8 cellular contexts compared by ENCODE assay signal in the genomic region with DNA sequence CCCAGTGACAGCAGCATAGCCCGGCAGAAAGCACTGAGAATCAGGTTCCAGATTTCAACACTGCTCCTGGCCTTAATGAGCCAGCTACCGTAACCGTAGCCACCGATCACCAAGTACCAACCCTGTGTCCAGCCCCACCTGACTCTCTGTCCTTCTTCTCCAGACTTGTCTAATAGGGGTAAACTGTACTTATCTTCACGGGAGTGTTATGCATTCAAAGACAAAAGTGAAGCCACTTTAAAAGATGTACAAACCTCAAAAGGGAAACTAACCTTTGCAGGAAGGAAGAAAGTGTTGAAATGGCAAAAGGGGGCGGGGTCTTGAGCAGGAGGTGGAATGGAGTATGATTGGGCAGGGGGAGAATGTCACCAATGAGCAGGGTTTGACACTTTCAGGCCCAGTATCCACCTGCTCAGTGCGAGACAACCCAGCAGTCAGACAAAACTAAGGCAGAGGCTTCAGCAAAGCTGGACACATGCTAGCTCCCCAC.
A peak's percentile ranks its signal among the peaks of the same experiment; 100 is the strongest.
DNase-seq lines count a peak whose midpoint lies in the region; ATAC-seq and TF ChIP-seq lines count a peak whose summit lies in the region.

No MANE protein-coding gene starts in this region.

- no peak overlapping the region for H2AFZ ChIP-seq in GM23338

- WGBS in heart left ventricle, 4 donors: 81 to 85% (median 83%) methylated on average over 7 of the region's 7 CpGs

- TF ChIP-seq CTCF in heart left ventricle (IDR thresholded peaks at IDR 0.05) (no peak), GM23338 (conservative IDR thresholded peaks at IDR 0.05; ENCODE audit: low read depth in 2 of 2) (no peak)

- H3K79me2 ChIP-seq in GM23338 (replicated peaks; ENCODE audit: insufficient read depth): no peaks in the 10 kb centered on the region

- intact Hi-C loops in heart left ventricle (cut with DNase I) (no loop called here), Right ventricle myocardium inferior (cut with DNase I) (loop anchor here (5.0 kb wide), 1 partner anchor 174 kb away; no protein-coding TSS in a partner anchor)

- no peaks in the 10 kb centered on the region for H3F3A ChIP-seq in GM23338 (replicated peaks; ENCODE audit: low read depth)

- H3K27ac ChIP-seq in heart left ventricle (peak overlapping the region in 5 of 12 donors; percentile 3 to 78 (median 26)), GM23338 (ENCODE audit: low read depth) (no peak overlapping the region)

- POLR2A ChIA-PET in activated naive CD8-positive, alpha-beta T cell treated with anti-CD3 and anti-CD28 coated beads, Interleukin-2, amount 10 ng/mL, durations not matched to agents 7 days and 5 days (lab: Charles Lee): interaction anchor here (0.6 to 2.1 kb wide), 4 partner anchors 12 to 224 kb away, joined by 3 to 11 read pairs (median 5); no protein-coding TSS in a partner anchor

- no peaks in the 10 kb centered on the region for H3K9me2 ChIP-seq in GM23338 (ENCODE audit: insufficient read depth)

- H4K20me1 ChIP-seq in GM23338 (replicated peaks; ENCODE audit: insufficient read depth): no peaks in the 10 kb centered on the region; the same call in 1 of the 2 replicates

- peak overlapping the region; percentile 90 for H3K27ac Mint-ChIP-seq in activated naive CD8-positive, alpha-beta T cell treated with anti-CD3 and anti-CD28 coated beads, Interleukin-2, amount 10 ng/mL, durations not matched to agents 7 days and 5 days
- no peak overlapping the region for H3K27ac Mint-ChIP-seq in GM23338

- H3K4me1 ChIP-seq in heart left ventricle (peaks cover 0 to 82% (median 9%) of the 10 kb centered on the region in 12 donors), GM23338 (ENCODE audit: insufficient read depth) (peaks cover 10% of the 10 kb centered on the region)

- TF ChIP-seq POLR2A in heart left ventricle (IDR thresholded peaks at IDR 0.05): no peak

- peaks cover 15% of the 10 kb centered on the region for H3K36me3 Mint-ChIP-seq in activated naive CD8-positive, alpha-beta T cell treated with anti-CD3 and anti-CD28 coated beads, Interleukin-2, amount 10 ng/mL, durations not matched to agents 7 days and 5 days
- no peaks in the 10 kb centered on the region; the same call in 2 of the 3 replicates for H3K36me3 Mint-ChIP-seq in GM23338 (ENCODE audit: low read depth)

- no peaks in the 10 kb centered on the region for H3K36me3 ChIP-seq in heart left ventricle
- no peaks in the 10 kb centered on the region for H3K36me3 ChIP-seq in GM23338 (ENCODE audit: insufficient read depth)

- ATAC-seq in heart left ventricle (peak in 3 of 4 donors; percentile 18 to 49 (median 31)), Right ventricle myocardium inferior (no peak), GM23338 (no peak)
- peak; percentile 90 for ATAC-seq in activated naive CD8-positive, alpha-beta T cell treated with anti-CD3 and anti-CD28 coated beads, Interleukin-2, amount 10 ng/mL, durations not matched to agents 7 days and 5 days (ENCODE audit: low read depth)

- no peaks in the 10 kb centered on the region for H3K27me3 ChIP-seq in heart left ventricle
- no peaks in the 10 kb centered on the region for H3K27me3 ChIP-seq in GM23338 (ENCODE audit: insufficient read depth)

- no peaks in the 10 kb centered on the region for H3K9me3 ChIP-seq in heart left ventricle

- no peaks in the 10 kb centered on the region for H3K9me3 Mint-ChIP-seq in activated naive CD8-positive, alpha-beta T cell treated with anti-CD3 and anti-CD28 coated beads, Interleukin-2, amount 10 ng/mL, durations not matched to agents 7 days and 5 days
- H3K9me3 Mint-ChIP-seq in GM23338: no peaks in the 10 kb centered on the region

- H3K4me1 Mint-ChIP-seq in activated naive CD8-positive, alpha-beta T cell treated with anti-CD3 and anti-CD28 coated beads, Interleukin-2, amount 10 ng/mL, durations not matched to agents 7 days and 5 days: peaks cover 71% of the 10 kb centered on the region
- peaks cover 5% of the 10 kb centered on the region for H3K4me1 Mint-ChIP-seq in GM23338

- peak overlapping the region in 1 of 12 donors; percentile 38 for H3K4me3 ChIP-seq in heart left ventricle
- H3K4me3 ChIP-seq in GM23338: no peak overlapping the region

- no peaks in the 10 kb centered on the region for H3K27me3 Mint-ChIP-seq in activated naive CD8-positive, alpha-beta T cell treated with anti-CD3 and anti-CD28 coated beads, Interleukin-2, amount 10 ng/mL, durations not matched to agents 7 days and 5 days
- peaks cover 2% of the 10 kb centered on the region for H3K27me3 Mint-ChIP-seq in GM23338 (ENCODE audit: insufficient read depth, low read depth, poor library complexity)

- no peak overlapping the region for H3K4me2 ChIP-seq in GM23338

- DNase-seq in heart left ventricle (no peak), Right ventricle myocardium inferior (ENCODE audit: missing footprints) (no peak), SKM-1 (lab: John Stamatoyannopoulos, UW; ENCODE audit: unreplicated experiment) (peak; percentile 25), T1000 (lab: John Stamatoyannopoulos, UW) (no peak), globus pallidus (ENCODE audit: low spot score) (no peak), GM23338 (ENCODE audit: low spot score) (no peak)
- peak; percentile 58 for DNase-seq in activated naive CD8-positive, alpha-beta T cell treated with anti-CD3 and anti-CD28 coated beads, Interleukin-2, amount 10 ng/mL, durations not matched to agents 7 days and 5 days
- DNase-seq in stimulated activated CD8-positive, alpha-beta memory T cell treated with anti-CD3 and anti-CD28 coated beads, Interleukin-12 subunit alpha, Interleukin-12 subunit beta, amount 100 ng/mL, for 4 hours (ENCODE audit: low read depth): peak; percentile 49

- peak overlapping the region; percentile 73 for H3K4me3 Mint-ChIP-seq in activated naive CD8-positive, alpha-beta T cell treated with anti-CD3 and anti-CD28 coated beads, Interleukin-2, amount 10 ng/mL, durations not matched to agents 7 days and 5 days
- H3K4me3 Mint-ChIP-seq in GM23338: no peak overlapping the region

TF ChIP-seq in GM23338, 12 proteins besides CTCF, POLR2A, EP300 and RAD21 (continues in another document):
- TF ChIP-seq CREB1 (CRISPR knock-in tag; IDR thresholded peaks at IDR 0.05; ENCODE audit: low read depth) (no peak), ZNF114 (CRISPR knock-in tag; IDR thresholded peaks at IDR 0.05) (no peak), STAT1 (IDR thresholded peaks at IDR 0.05; ENCODE audit: unreplicated experiment) (no peak), EZH2 (IDR thresholded peaks at IDR 0.05; ENCODE audit: low read depth, unreplicated experiment) (no peak)
- TF ChIP-seq, protein P1, sequence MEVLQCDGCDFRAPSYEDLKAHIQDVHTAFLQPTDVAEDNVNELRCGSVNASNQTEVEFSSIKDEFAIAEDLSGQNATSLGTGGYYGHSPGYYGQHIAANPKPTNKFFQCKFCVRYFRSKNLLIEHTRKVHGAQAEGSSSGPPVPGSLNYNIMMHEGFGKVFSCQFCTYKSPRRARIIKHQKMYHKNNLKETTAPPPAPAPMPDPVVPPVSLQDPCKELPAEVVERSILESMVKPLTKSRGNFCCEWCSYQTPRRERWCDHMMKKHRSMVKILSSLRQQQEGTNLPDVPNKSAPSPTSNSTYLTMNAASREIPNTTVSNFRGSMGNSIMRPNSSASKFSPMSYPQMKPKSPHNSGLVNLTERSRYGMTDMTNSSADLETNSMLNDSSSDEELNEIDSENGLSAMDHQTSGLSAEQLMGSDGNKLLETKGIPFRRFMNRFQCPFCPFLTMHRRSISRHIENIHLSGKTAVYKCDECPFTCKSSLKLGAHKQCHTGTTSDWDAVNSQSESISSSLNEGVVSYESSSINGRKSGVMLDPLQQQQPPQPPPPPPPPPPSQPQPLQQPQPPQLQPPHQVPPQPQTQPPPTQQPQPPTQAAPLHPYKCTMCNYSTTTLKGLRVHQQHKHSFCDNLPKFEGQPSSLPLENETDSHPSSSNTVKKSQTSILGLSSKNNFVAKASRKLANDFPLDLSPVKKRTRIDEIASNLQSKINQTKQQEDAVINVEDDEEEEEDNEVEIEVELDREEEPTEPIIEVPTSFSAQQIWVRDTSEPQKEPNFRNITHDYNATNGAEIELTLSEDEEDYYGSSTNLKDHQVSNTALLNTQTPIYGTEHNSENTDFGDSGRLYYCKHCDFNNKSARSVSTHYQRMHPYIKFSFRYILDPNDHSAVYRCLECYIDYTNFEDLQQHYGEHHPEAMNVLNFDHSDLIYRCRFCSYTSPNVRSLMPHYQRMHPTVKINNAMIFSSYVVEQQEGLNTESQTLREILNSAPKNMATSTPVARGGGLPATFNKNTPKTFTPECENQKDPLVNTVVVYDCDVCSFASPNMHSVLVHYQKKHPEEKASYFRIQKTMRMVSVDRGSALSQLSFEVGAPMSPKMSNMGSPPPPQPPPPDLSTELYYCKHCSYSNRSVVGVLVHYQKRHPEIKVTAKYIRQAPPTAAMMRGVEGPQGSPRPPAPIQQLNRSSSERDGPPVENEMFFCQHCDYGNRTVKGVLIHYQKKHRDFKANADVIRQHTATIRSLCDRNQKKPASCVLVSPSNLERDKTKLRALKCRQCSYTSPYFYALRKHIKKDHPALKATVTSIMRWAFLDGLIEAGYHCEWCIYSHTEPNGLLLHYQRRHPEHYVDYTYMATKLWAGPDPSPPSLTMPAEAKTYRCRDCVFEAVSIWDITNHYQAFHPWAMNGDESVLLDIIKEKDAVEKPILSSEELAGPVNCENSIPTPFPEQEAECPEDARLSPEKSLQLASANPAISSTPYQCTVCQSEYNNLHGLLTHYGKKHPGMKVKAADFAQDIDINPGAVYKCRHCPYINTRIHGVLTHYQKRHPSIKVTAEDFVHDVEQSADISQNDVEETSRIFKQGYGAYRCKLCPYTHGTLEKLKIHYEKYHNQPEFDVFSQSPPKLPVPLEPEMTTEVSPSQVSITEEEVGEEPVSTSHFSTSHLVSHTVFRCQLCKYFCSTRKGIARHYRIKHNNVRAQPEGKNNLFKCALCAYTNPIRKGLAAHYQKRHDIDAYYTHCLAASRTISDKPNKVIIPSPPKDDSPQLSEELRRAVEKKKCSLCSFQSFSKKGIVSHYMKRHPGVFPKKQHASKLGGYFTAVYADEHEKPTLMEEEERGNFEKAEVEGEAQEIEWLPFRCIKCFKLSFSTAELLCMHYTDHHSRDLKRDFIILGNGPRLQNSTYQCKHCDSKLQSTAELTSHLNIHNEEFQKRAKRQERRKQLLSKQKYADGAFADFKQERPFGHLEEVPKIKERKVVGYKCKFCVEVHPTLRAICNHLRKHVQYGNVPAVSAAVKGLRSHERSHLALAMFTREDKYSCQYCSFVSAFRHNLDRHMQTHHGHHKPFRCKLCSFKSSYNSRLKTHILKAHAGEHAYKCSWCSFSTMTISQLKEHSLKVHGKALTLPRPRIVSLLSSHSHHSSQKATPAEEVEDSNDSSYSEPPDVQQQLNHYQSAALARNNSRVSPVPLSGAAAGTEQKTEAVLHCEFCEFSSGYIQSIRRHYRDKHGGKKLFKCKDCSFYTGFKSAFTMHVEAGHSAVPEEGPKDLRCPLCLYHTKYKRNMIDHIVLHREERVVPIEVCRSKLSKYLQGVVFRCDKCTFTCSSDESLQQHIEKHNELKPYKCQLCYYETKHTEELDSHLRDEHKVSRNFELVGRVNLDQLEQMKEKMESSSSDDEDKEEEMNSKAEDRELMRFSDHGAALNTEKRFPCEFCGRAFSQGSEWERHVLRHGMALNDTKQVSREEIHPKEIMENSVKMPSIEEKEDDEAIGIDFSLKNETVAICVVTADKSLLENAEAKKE (CRISPR knock-in tag; IDR thresholded peaks at IDR 0.05): no peak

Comparison
In these comparisons a context has a peak if more than half of its experiments do, and no peak if none do; other contexts are left out.
1. ATAC-seq: peak in heart left ventricle (3 of 4) and activated naive CD8-positive, alpha-beta T cell treated with anti-CD3 and anti-CD28 coated beads, Interleukin-2, amount 10 ng/mL, durations not matched to agents 7 days and 5 days (single experiment); none in Right ventricle myocardium inferior (single experiment) and GM23338 (single experiment).
2. DNase-seq: peak in SKM-1 (single experiment), activated naive CD8-positive, alpha-beta T cell treated with anti-CD3 and anti-CD28 coated beads, Interleukin-2, amount 10 ng/mL, durations not matched to agents 7 days and 5 days (single experiment) and stimulated activated CD8-positive, alpha-beta memory T cell treated with anti-CD3 and anti-CD28 coated beads, Interleukin-12 subunit alpha, Interleukin-12 subunit beta, amount 100 ng/mL, for 4 hours (single experiment); none in heart left ventricle (0 of 5), Right ventricle myocardium inferior (single experiment), T1000 (single experiment), globus pallidus (single experiment) and GM23338 (single experiment).